ENCODE assay signal across 8 cellular contexts in genomic region chr11:120400564-120401364, GRCh38.
DNase-seq lines count a peak whose midpoint lies in the region; ATAC-seq and TF ChIP-seq lines count a peak whose summit lies in the region.

No MANE protein-coding gene starts in this region.

- peak overlapping the region; percentile 87 for H3K4me2 ChIP-seq in smooth muscle cell

- DNase-seq in HAP-1 (ENCODE audit: low spot score in 2 of 2) (peak; percentile 20 to 58), SHP77 treated with DMSO at 0.1 percent for 48 hours (lab: John Stamatoyannopoulos, UW) (peak; percentile 66), glomerular endothelial cell (ENCODE audit: extremely low read depth, low read depth, low spot score) (peak; percentile 85), smooth muscle cell (lab: John Stamatoyannopoulos, UW; ENCODE audit: unreplicated experiment) (no peak), NK-92 (lab: John Stamatoyannopoulos, UW; ENCODE audit: unreplicated experiment) (no peak), NCI-H1048 (lab: John Stamatoyannopoulos, UW) (no peak)
- no peak for DNase-seq in stimulated activated CD4-positive, alpha-beta T cell treated with anti-CD3 and anti-CD28 coated beads, Interleukin-2, amount 100 ng/mL, for 24 hours

- no peak for ATAC-seq in HG02798 (IDR thresholded peaks at IDR 0.05; ENCODE audit: poor library complexity, unreplicated experiment)

- no peak overlapping the region for H3K4me3 ChIP-seq in HAP-1
- peak overlapping the region; percentile 49 for H3K4me3 ChIP-seq in smooth muscle cell

- no peaks in the 10 kb centered on the region for H3K27me3 ChIP-seq in HAP-1 (ENCODE audit: low read depth)
- no peaks in the 10 kb centered on the region for H3K27me3 ChIP-seq in smooth muscle cell (ENCODE audit: low read depth)

- peaks cover 23% of the 10 kb centered on the region for H3F3A ChIP-seq in smooth muscle cell (ENCODE audit: low read depth)

- no peak for TF ChIP-seq CTCF in smooth muscle cell (IDR thresholded peaks at IDR 0.05; ENCODE audit: borderline replicate concordance, insufficient read depth, poor library complexity, severe bottlenecking)

- H3K4me1 ChIP-seq in HAP-1 (peaks cover 76% of the 10 kb centered on the region), smooth muscle cell (ENCODE audit: low read depth) (peaks cover 64% of the 10 kb centered on the region)

- H2AFZ ChIP-seq in smooth muscle cell (ENCODE audit: low read depth) = no peak overlapping the region

- H3K9ac ChIP-seq in smooth muscle cell (ENCODE audit: low read depth) = peak overlapping the region; percentile 87

- peaks cover 94% of the 10 kb centered on the region for H3K79me2 ChIP-seq in smooth muscle cell (ENCODE audit: low read depth)

- peak overlapping the region; percentile 97 for H3K27ac ChIP-seq in smooth muscle cell (ENCODE audit: low read depth)

- WGBS in smooth muscle cell (ENCODE audit: low lambda C conversion rate) = 4% methylated on average over 7 of the region's 7 CpGs

- H4K20me1 ChIP-seq in smooth muscle cell (ENCODE audit: low read depth) = peaks cover 11% of the 10 kb centered on the region

- H3K36me3 ChIP-seq in HAP-1 (replicated peaks) (no peaks in the 10 kb centered on the region), smooth muscle cell (ENCODE audit: low read depth) (no peaks in the 10 kb centered on the region)

- H3K9me3 ChIP-seq in HAP-1 = no peaks in the 10 kb centered on the region
- H3K9me3 ChIP-seq in smooth muscle cell (replicated peaks; ENCODE audit: low read depth) = no peaks in the 10 kb centered on the region

- in situ Hi-C loops in HAP-1 (cut with MboI; ENCODE audit: low sequenced_read_pairs) = no loop called here

Comparison
In these comparisons a context has a peak if more than half of its experiments do, and no peak if none do; other contexts are left out.
1. DNase-seq: peak in HAP-1 (2 of 2), SHP77 treated with DMSO at 0.1 percent for 48 hours (single experiment) and glomerular endothelial cell (single experiment); none in smooth muscle cell (single experiment), NK-92 (single experiment), NCI-H1048 (single experiment) and stimulated activated CD4-positive, alpha-beta T cell treated with anti-CD3 and anti-CD28 coated beads, Interleukin-2, amount 100 ng/mL, for 24 hours (0 of 2).